Comparison of ENCODE assay signal across 8 cellular contexts in the genomic region with DNA sequence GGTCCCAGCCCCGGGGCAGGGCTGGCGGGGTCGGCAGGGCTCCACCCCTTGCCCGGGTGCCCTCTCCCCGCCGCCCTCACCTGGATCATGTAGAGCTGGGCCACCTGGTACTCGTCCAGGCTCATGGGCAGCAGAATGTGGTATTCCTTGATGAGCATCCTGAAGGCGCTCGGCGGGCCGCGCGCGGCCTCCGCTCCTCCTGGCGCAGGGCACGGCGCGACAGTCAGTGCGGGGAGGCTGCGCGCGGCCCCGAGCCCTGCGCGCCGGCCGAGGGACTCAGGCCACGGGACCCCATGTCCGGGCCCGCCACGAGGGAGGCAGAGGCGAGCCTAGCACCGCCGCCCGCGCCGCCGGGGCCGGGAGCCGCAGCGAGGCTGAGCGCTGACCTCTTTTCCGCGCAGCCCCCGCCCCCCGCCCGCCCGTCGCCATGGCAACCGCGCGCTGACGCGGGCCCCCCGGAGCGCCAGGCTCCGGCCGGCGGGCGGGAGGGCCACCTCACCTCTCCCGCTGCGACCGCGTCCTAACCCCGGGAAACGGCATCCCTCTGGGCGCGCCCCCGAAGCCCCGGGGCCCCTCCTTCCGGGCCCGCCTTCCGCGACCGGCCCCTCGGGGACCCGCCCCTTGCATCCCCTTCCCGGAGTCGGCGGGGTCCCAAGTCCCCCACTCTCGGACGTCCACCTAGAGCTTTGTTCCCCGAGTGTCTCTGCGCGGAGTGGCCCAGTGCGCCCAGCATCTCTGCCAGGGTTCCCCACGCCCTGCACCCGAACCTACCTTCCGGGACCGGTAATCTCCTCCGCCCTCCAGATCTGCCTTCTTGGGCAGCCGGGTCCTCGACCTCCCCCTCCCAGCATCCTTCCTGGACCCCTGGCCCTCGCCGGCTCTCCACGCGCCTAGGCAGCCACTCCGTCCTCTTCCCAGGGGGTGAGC. TPM values are rescaled to one million over a fixed set of nuclear protein-coding genes. Genes with fewer than 3 reads are reported as not detected.
A peak's percentile ranks its signal among the peaks of the same experiment; 100 is the strongest.
DNase-seq lines count a peak whose midpoint lies in the region; ATAC-seq, FAIRE-seq and TF ChIP-seq lines count a peak whose summit lies in the region.

No MANE protein-coding gene starts in this region.

- DNase-seq in NCI-H82 (lab: John Stamatoyannopoulos, UW) (peak; percentile 35), NCI-H82 treated with DMSO at 0.1 percent for 48 hours (lab: John Stamatoyannopoulos, UW; ENCODE audit: unreplicated experiment) (no peak), NT2/D1 (ENCODE audit: low read depth, low spot score) (no peak), astrocyte (ENCODE audit: low read depth) (no peak), iris pigment epithelial cell (ENCODE audit: low read depth) (peak; percentile 29)
- DNase-seq in stimulated activated CD8-positive, alpha-beta memory T cell treated with anti-CD3 and anti-CD28 coated beads, Interleukin-4, amount 100 ng/mL, for 48 hours = peak; percentile 70

- peak overlapping the region; percentile 89 for H3K27ac Mint-ChIP-seq in astrocyte (ENCODE audit: unreplicated experiment)

- peak overlapping the region; percentile 65 for H3K27ac ChIP-seq in astrocyte (ENCODE audit: low read depth, low read length)

- no peak for ATAC-seq in GM21526 (IDR thresholded peaks at IDR 0.05; ENCODE audit: low FRiP score, unreplicated experiment)
- no peak for ATAC-seq in GM21381 (IDR thresholded peaks at IDR 0.05; ENCODE audit: unreplicated experiment)

- peak overlapping the region; percentile 49 for H2AFZ ChIP-seq in astrocyte (ENCODE audit: low read depth, low read length)

- H3K4me3 ChIP-seq in NT2/D1 (ENCODE audit: insufficient read length, low read depth) = peak overlapping the region; percentile 98
- H3K4me3 ChIP-seq in astrocyte (ENCODE audit: insufficient read depth, low read depth, low read length) = peak overlapping the region; percentile 78

- peaks cover 46% of the 10 kb centered on the region for H4K20me1 ChIP-seq in astrocyte (ENCODE audit: insufficient read depth, low read length)

- H3K9me3 ChIP-seq in NT2/D1 (ENCODE audit: insufficient read depth, low read length) = no peaks in the 10 kb centered on the region
- no peaks in the 10 kb centered on the region for H3K9me3 ChIP-seq in astrocyte (ENCODE audit: insufficient read depth, low read depth, low read length)

- H3K4me1 ChIP-seq in NT2/D1 (ENCODE audit: insufficient read depth, insufficient read length) = peaks cover 34% of the 10 kb centered on the region
- peaks cover 40% of the 10 kb centered on the region for H3K4me1 ChIP-seq in astrocyte (ENCODE audit: insufficient read depth, low read length)

- no peaks in the 10 kb centered on the region for H3K9me3 Mint-ChIP-seq in astrocyte (ENCODE audit: unreplicated experiment)

- peak overlapping the region; percentile 97 for H3K9ac ChIP-seq in NT2/D1 (ENCODE audit: insufficient read length, low read depth)
- peak overlapping the region; percentile 85 for H3K9ac ChIP-seq in astrocyte (ENCODE audit: low read length)

- H3K4me2 ChIP-seq in astrocyte (ENCODE audit: low read length) = peak overlapping the region; percentile 87

- H3K4me3 Mint-ChIP-seq in astrocyte (ENCODE audit: unreplicated experiment) = peak overlapping the region; percentile 91

- no peak for TF ChIP-seq CTCF in astrocyte (IDR thresholded peaks at IDR 0.05; ENCODE audit: insufficient read depth, low read depth, low read length)

- peaks cover 14% of the 10 kb centered on the region for H3K36me3 Mint-ChIP-seq in astrocyte (ENCODE audit: low read depth, unreplicated experiment)

- H3K36me3 ChIP-seq in NT2/D1 (ENCODE audit: insufficient read depth, insufficient read length, low read length) = peaks cover 51% of the 10 kb centered on the region
- H3K36me3 ChIP-seq in astrocyte (ENCODE audit: insufficient read depth, low read length) = peaks cover 2% of the 10 kb centered on the region

- no peaks in the 10 kb centered on the region for H3K27me3 Mint-ChIP-seq in astrocyte (ENCODE audit: low read depth, unreplicated experiment)

- peaks cover 32% of the 10 kb centered on the region for H3K79me2 ChIP-seq in astrocyte (ENCODE audit: insufficient read depth, low read length)

- no peak for FAIRE-seq in astrocyte (lab: Jason Lieb, UNC)

- H3K27me3 ChIP-seq in NT2/D1 (ENCODE audit: insufficient read depth, insufficient read length) (peaks cover 8% of the 10 kb centered on the region), astrocyte (ENCODE audit: insufficient read depth, low read length) (no peaks in the 10 kb centered on the region)

- peaks cover 8% of the 10 kb centered on the region for H3K4me1 Mint-ChIP-seq in astrocyte (ENCODE audit: low read depth, unreplicated experiment)

RNA-seq across cellular contexts. Expression of a gene that starts 0.9 kb away (rescaled TPM):
- 61.1 and 71.5 TPM in 2 replicates for total RNA-seq in astrocyte

RNA-seq across cellular contexts. Expression of a gene that starts 3.7 kb away (rescaled TPM):
- total RNA-seq in astrocyte = 36.1 and 45.0 TPM in 2 replicates

RNA-seq across cellular contexts. Expression of a gene that starts 19.0 kb away (rescaled TPM):
- not detected in 2 replicates for total RNA-seq in astrocyte

RNA-seq across cellular contexts. Expression of a gene that starts 21.5 kb away (rescaled TPM):
- 42.1 and 43.6 TPM in 2 replicates for total RNA-seq in astrocyte

RNA-seq across cellular contexts. Expression of a gene that starts 35.2 kb away (rescaled TPM):
- 38.0 and 48.1 TPM in 2 replicates for total RNA-seq in astrocyte

Comparison
In these comparisons a context has a peak if more than half of its experiments do, and no peak if none do; other contexts are left out.
1. DNase-seq: peak in NCI-H82 (single experiment), iris pigment epithelial cell (single experiment) and stimulated activated CD8-positive, alpha-beta memory T cell treated with anti-CD3 and anti-CD28 coated beads, Interleukin-4, amount 100 ng/mL, for 48 hours (single experiment); none in NCI-H82 treated with DMSO at 0.1 percent for 48 hours (single experiment), NT2/D1 (single experiment) and astrocyte (single experiment).